Comparison of ENCODE assay signal across 13 cellular contexts in genomic region chr17:56121661-56122060, GRCh38. TPM values are rescaled to one million over a fixed set of nuclear protein-coding genes. Genes with fewer than 3 reads are reported as not detected.
DNase-seq lines count a peak whose midpoint lies in the region; ATAC-seq and TF ChIP-seq lines count a peak whose summit lies in the region.
"Had no signal": no experiment of that assay in that cellular context is flagged by ENCODE, and none has a peak within 500 bp of the region (broad histone marks: within the 10 kb centered on the region; RNA-seq: fewer than 3 reads in every experiment).

No MANE protein-coding gene starts in this region.

- no peaks in the 10 kb centered on the region for H3K4me1 Mint-ChIP-seq in activated T-helper 2 cell treated with anti-CD3 and anti-CD28 coated beads, Interferon-gamma antibody, Interleukin-2, Interleukin-4, amounts not matched to agents 10 μg/mL and 5 μg/mL and 100 μg/mL, durations not matched to agents 14 hours and 24 hours and 36 hours (ENCODE audit: low read depth)

- no peaks in the 10 kb centered on the region for H3K9me3 ChIP-seq in HAP-1
- H3K9me3 ChIP-seq: prostate gland had no signal

- TF ChIP-seq CTCF in AG10803 (conservative IDR thresholded peaks at IDR 0.05; ENCODE audit: low read length), result peak; percentile 54
- TF ChIP-seq CTCF in WI38 (IDR thresholded peaks at IDR 0.05; ENCODE audit: low read depth, low read length), result peak; percentile 34; the same call in 1 of the 2 replicates
- TF ChIP-seq CTCF in kidney epithelial cell (IDR thresholded peaks at IDR 0.05; ENCODE audit: insufficient read depth, low read length, poor library complexity, severe bottlenecking), result peak; percentile 3

- H3K4me3 Mint-ChIP-seq in activated T-helper 2 cell treated with anti-CD3 and anti-CD28 coated beads, Interferon-gamma antibody, Interleukin-2, Interleukin-4, amounts not matched to agents 10 μg/mL and 5 μg/mL and 100 μg/mL, durations not matched to agents 14 hours and 24 hours and 36 hours (ENCODE audit: low read depth), result no peak overlapping the region

- no peaks in the 10 kb centered on the region for H3K9me3 Mint-ChIP-seq in activated T-helper 2 cell treated with anti-CD3 and anti-CD28 coated beads, Interferon-gamma antibody, Interleukin-2, Interleukin-4, amounts not matched to agents 10 μg/mL and 5 μg/mL and 100 μg/mL, durations not matched to agents 14 hours and 24 hours and 36 hours

- no peak overlapping the region for H3K27ac Mint-ChIP-seq in activated T-helper 2 cell treated with anti-CD3 and anti-CD28 coated beads, Interferon-gamma antibody, Interleukin-2, Interleukin-4, amounts not matched to agents 10 μg/mL and 5 μg/mL and 100 μg/mL, durations not matched to agents 14 hours and 24 hours and 36 hours

- no peak for ATAC-seq in GM21576 (IDR thresholded peaks at IDR 0.05; ENCODE audit: unreplicated experiment)

- H3K36me3 ChIP-seq in kidney epithelial cell (ENCODE audit: control insufficient read depth, insufficient read depth, low read length) (no peaks in the 10 kb centered on the region), HAP-1 (replicated peaks) (no peaks in the 10 kb centered on the region)
- H3K36me3 ChIP-seq: prostate gland had no signal

- H3K4me3 ChIP-seq in AG10803 (ENCODE audit: low read length) (no peak overlapping the region), WI38 (ENCODE audit: low read depth, low read length) (no peak overlapping the region), kidney epithelial cell (ENCODE audit: low read depth, low read length) (no peak overlapping the region), HAP-1 (no peak overlapping the region)
- H3K4me3 ChIP-seq: prostate gland had no signal

- no peaks in the 10 kb centered on the region for H3K4me1 ChIP-seq in HAP-1
- H3K4me1 ChIP-seq: prostate gland had no signal

- H3K36me3 Mint-ChIP-seq in activated T-helper 2 cell treated with anti-CD3 and anti-CD28 coated beads, Interferon-gamma antibody, Interleukin-2, Interleukin-4, amounts not matched to agents 10 μg/mL and 5 μg/mL and 100 μg/mL, durations not matched to agents 14 hours and 24 hours and 36 hours (ENCODE audit: low read depth), result no peaks in the 10 kb centered on the region

- intact Hi-C loops in activated T-helper 2 cell treated with anti-CD3 and anti-CD28 coated beads, Interferon-gamma antibody, Interleukin-2, Interleukin-4, amounts not matched to agents 10 μg/mL and 5 μg/mL and 100 μg/mL, durations not matched to agents 14 hours and 24 hours and 36 hours (cut with micrococcal nuclease), result no loop called here

- in situ Hi-C loops in HAP-1 (cut with MboI; ENCODE audit: low sequenced_read_pairs), result no loop called here

- no peaks in the 10 kb centered on the region for H3K27me3 Mint-ChIP-seq in activated T-helper 2 cell treated with anti-CD3 and anti-CD28 coated beads, Interferon-gamma antibody, Interleukin-2, Interleukin-4, amounts not matched to agents 10 μg/mL and 5 μg/mL and 100 μg/mL, durations not matched to agents 14 hours and 24 hours and 36 hours (ENCODE audit: low read depth)

- DNase-seq in AG10803 (ENCODE audit: low read depth), result no peak
- peak; percentile 39 for DNase-seq in HCEC 1CT
- no peak for DNase-seq in kidney epithelial cell (ENCODE audit: low read depth)
- no peak for DNase-seq in islet precursor cell
- DNase-seq in activated T-helper 2 cell treated with anti-CD3 and anti-CD28 coated beads, Interferon-gamma antibody, Interleukin-2, Interleukin-4, amounts not matched to agents 10 μg/mL and 5 μg/mL and 100 μg/mL, durations not matched to agents 14 hours and 24 hours and 36 hours (ENCODE audit: low spot score), result no peak
- no peak for DNase-seq in HAP-1 (ENCODE audit: low spot score in 2 of 2)
- DNase-seq: activated gamma-delta T cell, aorta, NCI-H1105 had no signal

- H3K27me3 ChIP-seq in kidney epithelial cell (ENCODE audit: control insufficient read depth, insufficient read depth, low read length) (no peaks in the 10 kb centered on the region), HAP-1 (ENCODE audit: low read depth) (no peaks in the 10 kb centered on the region)

RNA-seq across cellular contexts. Expression of gene ANKFN1, which starts 31.6 kb away (rescaled TPM):
- not detected in 2 replicates for total RNA-seq in kidney epithelial cell
- not detected in 2 replicates for total RNA-seq in activated T-helper 2 cell treated with anti-CD3 and anti-CD28 coated beads, Interferon-gamma antibody, Interleukin-2, Interleukin-4, amounts not matched to agents 10 μg/mL and 5 μg/mL and 100 μg/mL, durations not matched to agents 14 hours and 24 hours and 36 hours
- total RNA-seq: mononuclear cell had no signal

Comparison
In these comparisons a context has a peak if more than half of its experiments do, and no peak if none do; other contexts are left out.
1. CTCF ChIP-seq: peak in every context shown above with its lines; median percentile 54 in AG10803; 34 in WI38; 3 in kidney epithelial cell.